ENCODE assay signal across 15 cellular contexts in genomic region chr13:34822681-34823080, GRCh38.
DNase-seq lines count a peak whose midpoint lies in the region; FAIRE-seq lines count a peak whose summit lies in the region.
"Had no signal": no experiment of that assay in that cellular context is flagged by ENCODE, and none has a peak within 500 bp of the region (broad histone marks: within the 10 kb centered on the region; RNA-seq: fewer than 3 reads in every experiment).

No MANE protein-coding gene starts in this region.

- no peak for FAIRE-seq in HTR-8/SVneo (lab: Jason Lieb, UNC)
- FAIRE-seq: GM19239 had no signal

- DNase-seq in NCI-H526 (lab: John Stamatoyannopoulos, UW) (peak; percentile 20 to 29), NCI-H526 treated with DMSO at 0.1 percent for 48 hours (lab: John Stamatoyannopoulos, UW) (no peak), HT-29 (ENCODE audit: low spot score) (peak; percentile 41), glomerular visceral epithelial cell (ENCODE audit: extremely low spot score) (peak; percentile 41), renal cortical epithelial cell (ENCODE audit: low read depth) (peak; percentile 72), DMS114 treated with DMSO at 0.1 percent for 48 hours (lab: John Stamatoyannopoulos, UW; ENCODE audit: unreplicated experiment) (no peak), HTR-8/SVneo (ENCODE audit: insufficient read length, low spot score) (no peak)
- no peak for DNase-seq in central memory CD4-positive, alpha-beta T cell
- DNase-seq: Calu3; CD4-positive, CD25-positive, alpha-beta regulatory T cell; DMS 273 treated with DMSO at 0.1 percent for 48 hours; DND-41; GF-D8; HCEC 1CT had no signal

Comparison
In these comparisons a context has a peak if more than half of its experiments do, and no peak if none do; other contexts are left out.
1. DNase-seq: peak in NCI-H526 (2 of 2), HT-29 (single experiment), glomerular visceral epithelial cell (single experiment) and renal cortical epithelial cell (single experiment); none in NCI-H526 treated with DMSO at 0.1 percent for 48 hours (single experiment), DMS114 treated with DMSO at 0.1 percent for 48 hours (single experiment), central memory CD4-positive, alpha-beta T cell (single experiment) and HTR-8/SVneo (single experiment).